In genomic region chr1:47780469-47780995, GRCh38 we compare ENCODE assay signal across 19 cellular contexts.
DNase-seq lines count a peak whose midpoint lies in the region; TF ChIP-seq lines count a peak whose summit lies in the region.
"Had no signal": no experiment of that assay in that cellular context is flagged by ENCODE, and none has a peak within 500 bp of the region (broad histone marks: within the 10 kb centered on the region; RNA-seq: fewer than 3 reads in every experiment).

No MANE protein-coding gene starts in this region.

- in situ Hi-C loops in ACHN (cut with HindIII; ENCODE audit: low pct_ligation_motif_present, low pct_unique_long_range_greater_than_20kb, low sequenced_read_pairs) = no loop called here

- H3K4me3 ChIP-seq in NB4 (ENCODE audit: low read depth, low read length) = no peak overlapping the region
- no peak overlapping the region for H3K4me3 ChIP-seq in epithelial cell of proximal tubule (ENCODE audit: low read depth, low read length)
- H3K4me3 ChIP-seq: A549, BLaER1, GM23338 had no signal

- DNase-seq in ACHN (peak; percentile 4), DMS 273 treated with DMSO at 0.1 percent for 48 hours (lab: John Stamatoyannopoulos, UW) (peak; percentile 4), NB4 (ENCODE audit: low read depth) (peak; percentile 6), epithelial cell of proximal tubule (ENCODE audit: low read depth) (no peak), superior temporal gyrus (ENCODE audit: extremely low spot score) (no peak), kidney tubule cell (ENCODE audit: low spot score) (no peak), epidermal melanocyte (ENCODE audit: insufficient read length, low spot score) (no peak)
- DNase-seq: CD8-positive, alpha-beta memory T cell; GDM1; MM.1S; NCI-H2171; NCI-H446; NCI-H748 treated with DMSO at 0.1 percent for 48 hours; OCI-M1; SHP77; SK-N-SH had no signal

- TF ChIP-seq POLR2A in NB4 (IDR thresholded peaks at IDR 0.05; ENCODE audit: extremely low read depth, insufficient read length) = no peak

- TF ChIP-seq CTCF in NB4 (IDR thresholded peaks at IDR 0.05; ENCODE audit: low read depth, low read length) = no peak
- peak; percentile 28 for TF ChIP-seq CTCF in epithelial cell of proximal tubule (conservative IDR thresholded peaks at IDR 0.05; ENCODE audit: low read depth, low read length)

Comparison
In these comparisons a context has a peak if more than half of its experiments do, and no peak if none do; other contexts are left out.
1. DNase-seq: peak in ACHN (single experiment), DMS 273 treated with DMSO at 0.1 percent for 48 hours (single experiment) and NB4 (single experiment); none in epithelial cell of proximal tubule (single experiment), superior temporal gyrus (single experiment), kidney tubule cell (single experiment) and epidermal melanocyte (single experiment).